In the genomic region with DNA sequence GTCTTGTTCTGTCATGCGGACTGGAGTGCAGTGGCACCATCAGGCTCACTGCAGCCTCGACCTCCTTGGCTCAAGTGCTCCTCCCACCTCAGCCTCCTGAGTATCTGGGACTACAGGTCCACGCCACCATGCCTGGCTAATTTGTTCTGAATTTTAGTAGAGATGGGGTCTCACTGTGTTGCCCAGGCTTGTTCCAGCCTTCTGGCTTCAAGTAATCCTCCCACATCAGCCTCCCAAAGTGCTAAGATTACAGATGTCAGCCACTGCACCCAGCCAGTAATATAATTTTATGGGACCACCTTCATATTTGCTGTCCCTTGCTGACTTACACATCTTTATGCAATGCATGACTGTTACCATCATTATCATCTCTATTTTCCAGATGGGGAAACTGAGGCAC, we compare ENCODE assay signal across 27 cellular contexts. TPM values are rescaled to one million over a fixed set of nuclear protein-coding genes. Genes with fewer than 3 reads are reported as not detected.
DNase-seq lines count a peak whose midpoint lies in the region; ATAC-seq and TF ChIP-seq lines count a peak whose summit lies in the region.
"Had no signal": no experiment of that assay in that cellular context is flagged by ENCODE, and none has a peak within 500 bp of the region (broad histone marks: within the 10 kb centered on the region; RNA-seq: fewer than 3 reads in every experiment).

No MANE protein-coding gene starts in this region.

- H3K4me3 ChIP-seq in left ventricle myocardium inferior (no peak overlapping the region), psoas muscle (no peak overlapping the region), vagina (no peak overlapping the region)
- H3K4me3 ChIP-seq: colonic mucosa, GM23338, spleen, testis had no signal

- H3K9me3 ChIP-seq in left ventricle myocardium inferior (replicated peaks) = no peaks in the 10 kb centered on the region
- H3K9me3 ChIP-seq in psoas muscle = no peaks in the 10 kb centered on the region
- H3K9me3 ChIP-seq in vagina = no peaks in the 10 kb centered on the region
- H3K9me3 ChIP-seq: Caco-2, colonic mucosa, spleen, testis had no signal

- H3K36me3 ChIP-seq in left ventricle myocardium inferior = peaks cover 12% of the 10 kb centered on the region
- H3K36me3 ChIP-seq in psoas muscle (ENCODE audit: insufficient read depth in 1 of 2, low read depth in 1 of 2) = peaks cover 0 to 16% of the 10 kb centered on the region in 2 donors
- H3K36me3 ChIP-seq in vagina = peaks cover 0 to 6% of the 10 kb centered on the region in 2 donors
- H3K36me3 ChIP-seq: colonic mucosa, spleen had no signal

- H3K27ac ChIP-seq in left ventricle myocardium inferior (replicated peaks) (peak overlapping the region; percentile 4), epithelial cell of prostate (peak overlapping the region; percentile 94), psoas muscle (peak overlapping the region; percentile 98), vagina (peak overlapping the region; percentile 100)
- H3K27ac ChIP-seq: HL-60 had no signal

- TF ChIP-seq CTCF in left ventricle myocardium inferior (IDR thresholded peaks at IDR 0.05; ENCODE audit: borderline replicate concordance) (no peak), psoas muscle (IDR thresholded peaks at IDR 0.05) (no peak), vagina (IDR thresholded peaks at IDR 0.05) (no peak)

- no peak overlapping the region for H3K4me3 Mint-ChIP-seq in activated CD4-positive, alpha-beta T cell treated with anti-CD3 and anti-CD28 coated beads, Interleukin-2, amount 10 ng/mL, durations not matched to agents 24 days and 14 days
- H3K4me3 Mint-ChIP-seq: activated T-cell treated with anti-CD3 and anti-CD28 coated beads, Interleukin-2, amount 50 U/mL, for 24 hours; endodermal cell; GM23338; stimulated activated memory B cell treated with anti-CD40 and anti-IgM and Interleukin-4, amounts not matched to agents 10 μg/mL and 1 μg/mL and 100 μg/mL, for 72 hours had no signal

- no peak for TF ChIP-seq POLR2A in vagina (IDR thresholded peaks at IDR 0.05)

- WGBS in psoas muscle, 3 donors = 92 to 98% (median 94%) methylated on average over 3 of the region's 3 CpGs

- H3K36me3 Mint-ChIP-seq in activated CD4-positive, alpha-beta T cell treated with anti-CD3 and anti-CD28 coated beads, Interleukin-2, amount 10 ng/mL, durations not matched to agents 24 days and 14 days (ENCODE audit: low read depth) = peaks cover 11% of the 10 kb centered on the region
- H3K36me3 Mint-ChIP-seq: stimulated activated memory B cell treated with anti-CD40 and anti-IgM and Interleukin-4, amounts not matched to agents 10 μg/mL and 1 μg/mL and 100 μg/mL, for 72 hours had no signal

- H3K4me1 Mint-ChIP-seq in activated CD4-positive, alpha-beta T cell treated with anti-CD3 and anti-CD28 coated beads, Interleukin-2, amount 10 ng/mL, durations not matched to agents 24 days and 14 days = peaks cover 16% of the 10 kb centered on the region

- intact Hi-C loops in left ventricle myocardium inferior (cut with micrococcal nuclease) (no loop called here), left ventricle myocardium superior (cut with micrococcal nuclease) (no loop called here), psoas muscle (cut with DNase I) (no loop called here), vagina (cut with DNase I) (no loop called here)
- intact Hi-C loops in activated CD4-positive, alpha-beta T cell treated with anti-CD3 and anti-CD28 coated beads, Interleukin-2, amount 10 ng/mL, durations not matched to agents 24 days and 14 days (cut with micrococcal nuclease) = no loop called here

- H3K4me1 ChIP-seq in left ventricle myocardium inferior (peaks cover 43% of the 10 kb centered on the region), psoas muscle (peaks cover 42% of the 10 kb centered on the region), vagina (peaks cover 58% of the 10 kb centered on the region)

- H3K27ac Mint-ChIP-seq in activated CD4-positive, alpha-beta T cell treated with anti-CD3 and anti-CD28 coated beads, Interleukin-2, amount 10 ng/mL, durations not matched to agents 24 days and 14 days = no peak overlapping the region
- H3K27ac Mint-ChIP-seq: activated T-cell treated with anti-CD3 and anti-CD28 coated beads, Interleukin-2, amount 50 U/mL, for 24 hours; endodermal cell; GM23338; stimulated activated memory B cell treated with anti-CD40 and anti-IgM and Interleukin-4, amounts not matched to agents 10 μg/mL and 1 μg/mL and 100 μg/mL, for 72 hours had no signal

- H3K27me3 Mint-ChIP-seq in activated CD4-positive, alpha-beta T cell treated with anti-CD3 and anti-CD28 coated beads, Interleukin-2, amount 10 ng/mL, durations not matched to agents 24 days and 14 days = peaks cover 9% of the 10 kb centered on the region

- H3K27me3 ChIP-seq in left ventricle myocardium inferior (ENCODE audit: low read depth) = no peaks in the 10 kb centered on the region
- no peaks in the 10 kb centered on the region for H3K27me3 ChIP-seq in psoas muscle (ENCODE audit: insufficient read depth in 3 of 3, low read length in 2 of 3)
- no peaks in the 10 kb centered on the region for H3K27me3 ChIP-seq in vagina
- H3K27me3 ChIP-seq: colonic mucosa, testis had no signal

- DNase-seq in left ventricle myocardium inferior = no peak
- no peak for DNase-seq in left ventricle myocardium superior
- no peak for DNase-seq in epithelial cell of prostate (ENCODE audit: low read depth, low spot score)
- no peak for DNase-seq in psoas muscle
- DNase-seq in vagina (ENCODE audit: extremely low spot score in 2 of 2) = no peak
- DNase-seq in activated CD4-positive, alpha-beta T cell treated with anti-CD3 and anti-CD28 coated beads, Interleukin-2, amount 10 ng/mL, durations not matched to agents 24 days and 14 days = no peak
- DNase-seq in stimulated activated CD4-positive, alpha-beta T cell treated with anti-CD3 and anti-CD28 coated beads, Interleukin-2, amount 100 ng/mL, for 48 hours = no peak
- no peak for DNase-seq in NCI-H526 (lab: John Stamatoyannopoulos, UW)
- DNase-seq: activated CD4-positive, alpha-beta T cell treated with anti-CD3 and anti-CD28 coated beads for 1 hour; activated CD8-positive, alpha-beta memory T cell treated with anti-CD3 and anti-CD28 coated beads for 24 hours; activated naive CD4-positive, alpha-beta T cell treated with Interleukin-2 at 50 U/mL for 16 hours; activated T-cell treated with anti-CD3 and anti-CD28 coated beads, Interleukin-2, amount 50 U/mL, for 24 hours; Caco-2; colonic mucosa; DMS79; endodermal cell; head of caudate nucleus; NCI-H1694; NCI-H2171 treated with DMSO at 0.1 percent for 48 hours; retina; spleen; stimulated activated CD4-positive, alpha-beta T cell treated with anti-CD3 and anti-CD28 coated beads, Interleukin-4, amount 100 ng/mL, for 1 hour; T-helper 1 cell; testis had no signal

- no peaks in the 10 kb centered on the region for H3K9me3 Mint-ChIP-seq in activated CD4-positive, alpha-beta T cell treated with anti-CD3 and anti-CD28 coated beads, Interleukin-2, amount 10 ng/mL, durations not matched to agents 24 days and 14 days
- H3K9me3 Mint-ChIP-seq: activated T-cell treated with anti-CD3 and anti-CD28 coated beads, Interleukin-2, amount 50 U/mL, for 24 hours; stimulated activated memory B cell treated with anti-CD40 and anti-IgM and Interleukin-4, amounts not matched to agents 10 μg/mL and 1 μg/mL and 100 μg/mL, for 72 hours had no signal

- ATAC-seq in left ventricle myocardium superior = no peak
- ATAC-seq in psoas muscle = no peak
- ATAC-seq: GM23338; stimulated activated memory B cell treated with anti-CD40 and anti-IgM and Interleukin-4, amounts not matched to agents 10 μg/mL and 1 μg/mL and 100 μg/mL, for 72 hours had no signal

RNA-seq across cellular contexts. Expression of a gene that starts 1.5 kb away (rescaled TPM):
- total RNA-seq in left ventricle myocardium inferior (2,037 TPM), left ventricle myocardium superior (2,442 TPM), psoas muscle (1,000 to 10,000 TPM; 2,972 to 5,803 (median 5,243) TPM), vagina (3,606 TPM)
- 1,000 to 10,000 TPM; 1,312 to 4,364 (median 1,775) TPM for polyA plus RNA-seq in psoas muscle
- total RNA-seq in activated CD4-positive, alpha-beta T cell treated with anti-CD3 and anti-CD28 coated beads, Interleukin-2, amount 10 ng/mL, durations not matched to agents 24 days and 14 days = 112 and 117 TPM in 2 replicates

RNA-seq across cellular contexts. Expression of a gene that starts 57.8 kb away (rescaled TPM):
- total RNA-seq in left ventricle myocardium inferior = 223 TPM
- 238 TPM for total RNA-seq in left ventricle myocardium superior
- total RNA-seq in psoas muscle = 100 to 1,000 TPM; 342 to 421 (median 401) TPM
- 100 to 1,000 TPM; 204 to 523 (median 213) TPM for polyA plus RNA-seq in psoas muscle
- total RNA-seq in vagina = 73.2 TPM
- total RNA-seq in activated CD4-positive, alpha-beta T cell treated with anti-CD3 and anti-CD28 coated beads, Interleukin-2, amount 10 ng/mL, durations not matched to agents 24 days and 14 days = 183 and 185 TPM in 2 replicates

Comparison
In these comparisons a context has a peak if more than half of its experiments do, and no peak if none do; other contexts are left out.
1. H3K27ac ChIP-seq: peak in every context shown above with its lines; median percentile 100 in vagina; 98 in psoas muscle; 94 in epithelial cell of prostate; 4 in left ventricle myocardium inferior.
2. RNA of a gene that starts 1.5 kb away (total RNA-seq): 2,972 to 5,803 TPM in psoas muscle, 3,606 TPM in vagina (single experiment), 2,442 TPM in left ventricle myocardium superior (single experiment) and 2,037 TPM in left ventricle myocardium inferior (single experiment); 112 to 117 TPM in activated CD4-positive, alpha-beta T cell treated with anti-CD3 and anti-CD28 coated beads, Interleukin-2, amount 10 ng/mL, durations not matched to agents 24 days and 14 days; every median in the first group is over 10 times any median in the second.